8 cellular contexts compared by ENCODE assay signal in genomic region chr9:121201738-121202533, GRCh38.
DNase-seq lines count a peak whose midpoint lies in the region; ATAC-seq lines count a peak whose summit lies in the region.

RAB14 (minus strand) TSS chr9:121201869; CDS start chr9:121193412, 8,457 bp downstream.

- ATAC-seq in GM19025 (IDR thresholded peaks at IDR 0.05; ENCODE audit: low read depth, unreplicated experiment) (peak; percentile 88), HG03342 (IDR thresholded peaks at IDR 0.05; ENCODE audit: unreplicated experiment) (peak; percentile 86)

- DNase-seq in AG20443 (ENCODE audit: low spot score) (peak; percentile 100), NCI-H345 treated with DMSO at 0.1 percent for 48 hours (lab: John Stamatoyannopoulos, UW; ENCODE audit: unreplicated experiment) (peak; percentile 98), inferior parietal cortex (ENCODE audit: extremely low spot score) (peak; percentile 98)
- DNase-seq in activated CD4-positive, CD25-positive, alpha-beta regulatory T cell (lab: John Stamatoyannopoulos, UW) = peak; percentile 99 to 100 (median 100)
- DNase-seq in central memory CD4-positive, alpha-beta T cell = peak; percentile 100
- DNase-seq in stimulated activated CD4-positive, alpha-beta T cell treated with anti-CD3 and anti-CD28 coated beads, Interleukin-12 subunit alpha, Interleukin-12 subunit beta, amount 100 ng/mL, for 24 hours (ENCODE audit: low read depth in 2 of 2) = peak; percentile 100

Comparison
In these comparisons a context has a peak if more than half of its experiments do, and no peak if none do; other contexts are left out.
1. Peak in every context shown above with its lines: DNase-seq and ATAC-seq.